Comparison of ENCODE assay signal across 21 cellular contexts in genomic region chr12:47410862-47411261, GRCh38.
A peak's percentile ranks its signal among the peaks of the same experiment; 100 is the strongest.
DNase-seq lines count a peak whose midpoint lies in the region; ATAC-seq and TF ChIP-seq lines count a peak whose summit lies in the region.
"Had no signal": no experiment of that assay in that cellular context is flagged by ENCODE, and none has a peak within 500 bp of the region (broad histone marks: within the 10 kb centered on the region; RNA-seq: fewer than 3 reads in every experiment).

No MANE protein-coding gene starts in this region.

- CTCF ChIA-PET in activated CD8-positive, alpha-beta T cell treated with anti-CD3 and anti-CD28 coated beads for 36 hours (lab: Charles Lee): interaction anchor here (1.2 to 3.2 kb wide), 2 partner anchors 14 to 378 kb away, joined by 5 to 16 read pairs; no protein-coding TSS in a partner anchor
- CTCF ChIA-PET in activated CD8-positive, alpha-beta T cell treated with anti-CD3 and anti-CD28 coated beads, Interleukin-2, amount 10 ng/mL, durations not matched to agents 7 days and 5 days (lab: Charles Lee): interaction anchor here (2.3 kb wide), 1 partner anchor 203 kb away, joined by 5 read pairs; no protein-coding TSS in a partner anchor
- CTCF ChIA-PET in CD4-positive, alpha-beta T cell (lab: Charles Lee): no interaction called here

- no peak for DNase-seq in activated CD8-positive, alpha-beta T cell treated with anti-CD3 and anti-CD28 coated beads for 36 hours
- DNase-seq in activated CD8-positive, alpha-beta T cell treated with anti-CD3 and anti-CD28 coated beads, Interleukin-2, amount 10 ng/mL, durations not matched to agents 7 days and 5 days: no peak
- DNase-seq in CD4-positive, alpha-beta T cell: no peak
- DNase-seq in naive thymus-derived CD8-positive, alpha-beta T cell: no peak
- DNase-seq in kidney tubule cell (ENCODE audit: low spot score) (no peak), GF-D8 (lab: John Stamatoyannopoulos, UW) (no peak)
- DNase-seq: HCEC 1CT, NCI-H1105, NCI-H146, NCI-H2029, NCI-H226, NCI-H510A treated with DMSO at 0.1 percent for 48 hours, NCI-H748 treated with DMSO at 0.1 percent for 48 hours, PC-9, RPMI8226, SHP77 had no signal

- intact Hi-C loops in activated CD8-positive, alpha-beta T cell treated with anti-CD3 and anti-CD28 coated beads for 36 hours (cut with micrococcal nuclease): no loop called here
- intact Hi-C loops in CD4-positive, alpha-beta T cell (cut with DNase I, micrococcal nuclease): loop anchor here in 1 of 2 experiments (2.0 kb wide), 1 partner anchor 378 kb away; no protein-coding TSS in a partner anchor

- H3K27me3 Mint-ChIP-seq in activated CD8-positive, alpha-beta T cell treated with anti-CD3 and anti-CD28 coated beads for 36 hours: no peaks in the 10 kb centered on the region
- no peaks in the 10 kb centered on the region for H3K27me3 Mint-ChIP-seq in activated CD8-positive, alpha-beta T cell treated with anti-CD3 and anti-CD28 coated beads, Interleukin-2, amount 10 ng/mL, durations not matched to agents 7 days and 5 days (ENCODE audit: low read depth)
- no peaks in the 10 kb centered on the region for H3K27me3 Mint-ChIP-seq in CD4-positive, alpha-beta T cell
- no peaks in the 10 kb centered on the region for H3K27me3 Mint-ChIP-seq in activated T-helper 17 cell treated with anti-CD3 and anti-CD28 coated beads, Interleukin-2, amount 50 U/mL, for 72 hours
- H3K27me3 Mint-ChIP-seq in naive thymus-derived CD8-positive, alpha-beta T cell: no peaks in the 10 kb centered on the region
- H3K27me3 Mint-ChIP-seq: B cell had no signal

- H3K4me1 Mint-ChIP-seq in activated CD8-positive, alpha-beta T cell treated with anti-CD3 and anti-CD28 coated beads for 36 hours (ENCODE audit: low read depth): peaks cover 86% of the 10 kb centered on the region
- H3K4me1 Mint-ChIP-seq in activated CD8-positive, alpha-beta T cell treated with anti-CD3 and anti-CD28 coated beads, Interleukin-2, amount 10 ng/mL, durations not matched to agents 7 days and 5 days (ENCODE audit: low read depth): peaks cover 56% of the 10 kb centered on the region
- peaks cover 87% of the 10 kb centered on the region for H3K4me1 Mint-ChIP-seq in CD4-positive, alpha-beta T cell (ENCODE audit: low read depth)
- H3K4me1 Mint-ChIP-seq in activated T-helper 17 cell treated with anti-CD3 and anti-CD28 coated beads, Interleukin-2, amount 50 U/mL, for 72 hours: peaks cover 67% of the 10 kb centered on the region
- H3K4me1 Mint-ChIP-seq in naive thymus-derived CD8-positive, alpha-beta T cell: peaks cover 46 to 83% (median 81%) of the 10 kb centered on the region in 4 donors

- POLR2A ChIA-PET in activated CD8-positive, alpha-beta T cell treated with anti-CD3 and anti-CD28 coated beads for 36 hours (lab: Charles Lee): interaction anchor here (0.6 kb wide), 1 partner anchor 58 kb away, joined by 3 read pairs; no protein-coding TSS in a partner anchor
- POLR2A ChIA-PET in activated CD8-positive, alpha-beta T cell treated with anti-CD3 and anti-CD28 coated beads, Interleukin-2, amount 10 ng/mL, durations not matched to agents 7 days and 5 days (lab: Charles Lee): interaction anchor here (0.6 kb wide), 1 partner anchor 46 kb away, joined by 5 read pairs; no protein-coding TSS in a partner anchor
- POLR2A ChIA-PET in CD4-positive, alpha-beta T cell (lab: Charles Lee): interaction anchor here (1.0 to 1.5 kb wide), 2 partner anchors 16 to 195 kb away, joined by 3 to 5 read pairs; no protein-coding TSS in a partner anchor
- POLR2A ChIA-PET in naive thymus-derived CD8-positive, alpha-beta T cell (lab: Charles Lee): interaction anchor here (0.6 to 1.5 kb wide), 3 partner anchors 134 to 379 kb away, joined by 3 to 5 read pairs (median 3); no protein-coding TSS in a partner anchor

- no peaks in the 10 kb centered on the region for H3K27me3 ChIP-seq in CD4-positive, alpha-beta T cell (ENCODE audit: control insufficient read depth, insufficient read depth, low read length)

- no peak for TF ChIP-seq CTCF in activated CD8-positive, alpha-beta T cell treated with anti-CD3 and anti-CD28 coated beads for 36 hours (IDR thresholded peaks at IDR 0.05)
- no peak for TF ChIP-seq CTCF in CD4-positive, alpha-beta T cell (IDR thresholded peaks at IDR 0.05)

- no peak for ATAC-seq in activated CD8-positive, alpha-beta T cell treated with anti-CD3 and anti-CD28 coated beads for 36 hours
- no peak for ATAC-seq in activated CD8-positive, alpha-beta T cell treated with anti-CD3 and anti-CD28 coated beads, Interleukin-2, amount 10 ng/mL, durations not matched to agents 7 days and 5 days
- no peak for ATAC-seq in CD4-positive, alpha-beta T cell (ENCODE audit: poor library complexity)
- no peak for ATAC-seq in activated T-helper 17 cell treated with anti-CD3 and anti-CD28 coated beads, Interleukin-2, amount 50 U/mL, for 72 hours (replicated peaks)
- ATAC-seq in naive thymus-derived CD8-positive, alpha-beta T cell: no peak
- no peak for ATAC-seq in HG03469 (IDR thresholded peaks at IDR 0.05; ENCODE audit: unreplicated experiment)
- ATAC-seq: GM23338 had no signal

- H3K9me3 Mint-ChIP-seq in activated CD8-positive, alpha-beta T cell treated with anti-CD3 and anti-CD28 coated beads for 36 hours: peaks cover 5% of the 10 kb centered on the region
- no peaks in the 10 kb centered on the region for H3K9me3 Mint-ChIP-seq in activated CD8-positive, alpha-beta T cell treated with anti-CD3 and anti-CD28 coated beads, Interleukin-2, amount 10 ng/mL, durations not matched to agents 7 days and 5 days (ENCODE audit: insufficient read depth)
- no peaks in the 10 kb centered on the region for H3K9me3 Mint-ChIP-seq in CD4-positive, alpha-beta T cell
- peaks cover under 1% of the 10 kb centered on the region for H3K9me3 Mint-ChIP-seq in activated T-helper 17 cell treated with anti-CD3 and anti-CD28 coated beads, Interleukin-2, amount 50 U/mL, for 72 hours
- no peaks in the 10 kb centered on the region for H3K9me3 Mint-ChIP-seq in naive thymus-derived CD8-positive, alpha-beta T cell
- H3K9me3 Mint-ChIP-seq: GM23338 had no signal

- H3K36me3 Mint-ChIP-seq in activated CD8-positive, alpha-beta T cell treated with anti-CD3 and anti-CD28 coated beads for 36 hours (ENCODE audit: low read depth): peaks cover 10% of the 10 kb centered on the region
- H3K36me3 Mint-ChIP-seq in activated CD8-positive, alpha-beta T cell treated with anti-CD3 and anti-CD28 coated beads, Interleukin-2, amount 10 ng/mL, durations not matched to agents 7 days and 5 days (ENCODE audit: low read depth): peaks cover 6% of the 10 kb centered on the region
- H3K36me3 Mint-ChIP-seq in CD4-positive, alpha-beta T cell (ENCODE audit: low read depth): no peaks in the 10 kb centered on the region
- peaks cover 14% of the 10 kb centered on the region for H3K36me3 Mint-ChIP-seq in activated T-helper 17 cell treated with anti-CD3 and anti-CD28 coated beads, Interleukin-2, amount 50 U/mL, for 72 hours (ENCODE audit: low read depth)
- no peaks in the 10 kb centered on the region for H3K36me3 Mint-ChIP-seq in naive thymus-derived CD8-positive, alpha-beta T cell

- H3K4me3 Mint-ChIP-seq in activated CD8-positive, alpha-beta T cell treated with anti-CD3 and anti-CD28 coated beads for 36 hours: no peak overlapping the region
- H3K4me3 Mint-ChIP-seq in activated CD8-positive, alpha-beta T cell treated with anti-CD3 and anti-CD28 coated beads, Interleukin-2, amount 10 ng/mL, durations not matched to agents 7 days and 5 days: no peak overlapping the region
- H3K4me3 Mint-ChIP-seq in CD4-positive, alpha-beta T cell: peak overlapping the region; percentile 61
- peak overlapping the region; percentile 67 for H3K4me3 Mint-ChIP-seq in activated T-helper 17 cell treated with anti-CD3 and anti-CD28 coated beads, Interleukin-2, amount 50 U/mL, for 72 hours
- H3K4me3 Mint-ChIP-seq in naive thymus-derived CD8-positive, alpha-beta T cell: peak overlapping the region in 9 of 10 donors; percentile 2 to 71 (median 48)
- H3K4me3 Mint-ChIP-seq: B cell, GM23338 had no signal

- H3K9me3 ChIP-seq in CD4-positive, alpha-beta T cell (ENCODE audit: control insufficient read depth, low read length): no peaks in the 10 kb centered on the region

- peak overlapping the region; percentile 46 for H3K27ac Mint-ChIP-seq in activated CD8-positive, alpha-beta T cell treated with anti-CD3 and anti-CD28 coated beads for 36 hours
- H3K27ac Mint-ChIP-seq in activated CD8-positive, alpha-beta T cell treated with anti-CD3 and anti-CD28 coated beads, Interleukin-2, amount 10 ng/mL, durations not matched to agents 7 days and 5 days: no peak overlapping the region
- peak overlapping the region; percentile 90 for H3K27ac Mint-ChIP-seq in CD4-positive, alpha-beta T cell
- H3K27ac Mint-ChIP-seq in activated T-helper 17 cell treated with anti-CD3 and anti-CD28 coated beads, Interleukin-2, amount 50 U/mL, for 72 hours: peak overlapping the region; percentile 98
- peak overlapping the region; percentile 51 to 93 (median 88) for H3K27ac Mint-ChIP-seq in naive thymus-derived CD8-positive, alpha-beta T cell
- H3K27ac Mint-ChIP-seq: B cell, GM23338 had no signal

- no peak overlapping the region for H3K27ac ChIP-seq in CD4-positive, alpha-beta T cell (ENCODE audit: low read depth, low read length)
- H3K27ac ChIP-seq: KMS-11, PC-9 had no signal

Comparison
In these comparisons a context has a peak if more than half of its experiments do, and no peak if none do; other contexts are left out.
1. H3K4me3 Mint-ChIP-seq: peak in CD4-positive, alpha-beta T cell (single experiment), activated T-helper 17 cell treated with anti-CD3 and anti-CD28 coated beads, Interleukin-2, amount 50 U/mL, for 72 hours (single experiment) and naive thymus-derived CD8-positive, alpha-beta T cell (9 of 10); none in activated CD8-positive, alpha-beta T cell treated with anti-CD3 and anti-CD28 coated beads for 36 hours (single experiment) and activated CD8-positive, alpha-beta T cell treated with anti-CD3 and anti-CD28 coated beads, Interleukin-2, amount 10 ng/mL, durations not matched to agents 7 days and 5 days (single experiment).